8 cellular contexts compared by ENCODE assay signal in the genomic region with DNA sequence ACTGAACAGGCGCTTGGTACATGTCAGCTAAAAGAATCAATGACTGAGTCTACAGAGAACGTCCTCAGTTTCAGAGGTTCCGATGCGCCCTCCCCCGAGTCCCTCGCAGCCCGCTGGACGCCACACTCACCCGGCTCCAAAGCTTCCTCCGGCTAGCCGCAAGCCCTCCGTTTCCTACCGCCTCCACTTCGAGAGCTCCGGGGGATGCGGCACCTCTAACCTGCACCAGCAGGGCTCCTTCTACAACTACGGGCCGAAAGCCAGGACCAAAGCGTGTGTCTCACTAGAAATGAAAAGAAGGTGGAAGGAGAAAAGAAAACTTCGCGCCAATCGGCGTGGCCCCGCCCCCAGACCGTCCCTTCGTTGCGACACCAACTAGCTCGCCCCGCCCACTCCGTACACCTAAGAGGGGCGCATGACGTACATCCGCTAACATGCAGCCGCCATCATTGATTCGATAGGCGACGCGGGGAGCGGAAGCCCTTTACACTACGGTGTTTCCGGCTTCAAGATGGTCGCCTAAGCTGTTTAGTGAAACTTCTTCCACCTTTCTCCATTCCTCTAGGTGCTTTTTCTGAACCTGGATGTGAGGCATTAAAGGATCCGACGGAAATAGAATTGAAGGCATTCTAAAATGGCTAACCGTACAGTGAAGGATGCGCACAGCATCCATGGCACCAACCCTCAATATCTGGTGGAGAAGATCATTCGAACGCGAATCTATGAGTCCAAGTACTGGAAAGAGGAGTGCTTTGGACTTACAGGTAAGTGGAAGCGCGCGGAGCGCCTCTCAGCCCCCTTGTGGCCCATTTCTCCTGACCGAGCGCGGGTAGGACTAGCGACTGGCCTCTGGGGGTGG. TPM values are rescaled to one million over a fixed set of nuclear protein-coding genes. Genes with fewer than 3 reads are reported as not detected.
DNase-seq lines count a peak whose midpoint lies in the region; ATAC-seq, FAIRE-seq and TF ChIP-seq lines count a peak whose summit lies in the region.

A gene (minus strand): TSS at position 308 of the 859 bp plus-strand sequence. CDS start 2,200 bp downstream, outside the sequence.
A gene with protein sequence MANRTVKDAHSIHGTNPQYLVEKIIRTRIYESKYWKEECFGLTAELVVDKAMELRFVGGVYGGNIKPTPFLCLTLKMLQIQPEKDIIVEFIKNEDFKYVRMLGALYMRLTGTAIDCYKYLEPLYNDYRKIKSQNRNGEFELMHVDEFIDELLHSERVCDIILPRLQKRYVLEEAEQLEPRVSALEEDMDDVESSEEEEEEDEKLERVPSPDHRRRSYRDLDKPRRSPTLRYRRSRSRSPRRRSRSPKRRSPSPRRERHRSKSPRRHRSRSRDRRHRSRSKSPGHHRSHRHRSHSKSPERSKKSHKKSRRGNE (plus strand): TSS at position 487 of the 859 bp plus-strand sequence. CDS start 148 bp downstream, at position 635.

- no peaks in the 10 kb centered on the region for H3K27me3 Mint-ChIP-seq in activated naive CD8-positive, alpha-beta T cell treated with anti-CD3 and anti-CD28 coated beads, Interleukin-2, amount 10 ng/mL, durations not matched to agents 7 days and 5 days

- intact Hi-C loops in Right ventricle myocardium inferior (cut with DNase I), result loop anchor here (2.0 to 10.0 kb wide), 2 partner anchors 38 to 290 kb away; a partner anchor contains a TSS
- intact Hi-C loops in pancreas (cut with DNase I), result no loop called here

- TF ChIP-seq POLR2A in tibial nerve (IDR thresholded peaks at IDR 0.05), result peak in 1 of 2 donors; percentile 57

- H3F3A ChIP-seq in SU-DHL-6 (ENCODE audit: insufficient read depth), result peaks cover 9% of the 10 kb centered on the region; the same call in 1 of the 2 replicates

- no peaks in the 10 kb centered on the region for H4K20me1 ChIP-seq in SU-DHL-6 (ENCODE audit: low read depth, low read length)

- peak; percentile 93 to 95 for TF ChIP-seq EP300 in tibial nerve (IDR thresholded peaks at IDR 0.05)

- peak within 1 kb of the TSS; percentile 84 for H2AFZ ChIP-seq in SU-DHL-6 (ENCODE audit: low read depth, low read length, severe bottlenecking)

- peaks cover 45% of the 10 kb centered on the region for H3K4me1 Mint-ChIP-seq in activated naive CD8-positive, alpha-beta T cell treated with anti-CD3 and anti-CD28 coated beads, Interleukin-2, amount 10 ng/mL, durations not matched to agents 7 days and 5 days

- no peaks in the 10 kb centered on the region for H3K9me3 Mint-ChIP-seq in activated naive CD8-positive, alpha-beta T cell treated with anti-CD3 and anti-CD28 coated beads, Interleukin-2, amount 10 ng/mL, durations not matched to agents 7 days and 5 days

- TF ChIP-seq CTCF in GM12873 (IDR thresholded peaks at IDR 0.05; ENCODE audit: insufficient read depth, low read depth, low read length, missing control alignments), result peak; percentile 73
- peak; percentile 19 for TF ChIP-seq CTCF in SU-DHL-6 (IDR thresholded peaks at IDR 0.05; ENCODE audit: insufficient read depth, low read length, poor library complexity, severe bottlenecking)
- peak in 2 of 4 donors; percentile 14 to 23 for TF ChIP-seq CTCF in pancreas (IDR thresholded peaks at IDR 0.05)
- TF ChIP-seq CTCF in tibial nerve (IDR thresholded peaks at IDR 0.05), result peak in 2 of 5 experiments; percentile 26 to 69

- H3K4me1 ChIP-seq in pancreas (peaks cover 12 to 20% (median 14%) of the 10 kb centered on the region in 3 donors), tibial nerve (peaks cover 4 to 32% (median 20%) of the 10 kb centered on the region in 4 donors)

- H3K36me3 Mint-ChIP-seq in activated naive CD8-positive, alpha-beta T cell treated with anti-CD3 and anti-CD28 coated beads, Interleukin-2, amount 10 ng/mL, durations not matched to agents 7 days and 5 days, result peaks cover 35% of the 10 kb centered on the region

- H3K27ac ChIP-seq in SU-DHL-6 (ENCODE audit: low read depth, low read length) (peak within 1 kb of the TSS; percentile 78), pancreas (peak within 1 kb of the TSS; percentile 79 to 91 (median 85)), tibial nerve (peak within 1 kb of the TSS; percentile 89 to 93 (median 92))

- peak within 1 kb of the TSS; percentile 100 for H3K27ac Mint-ChIP-seq in activated naive CD8-positive, alpha-beta T cell treated with anti-CD3 and anti-CD28 coated beads, Interleukin-2, amount 10 ng/mL, durations not matched to agents 7 days and 5 days

- DNase-seq in NCI-H128 (lab: John Stamatoyannopoulos, UW; ENCODE audit: unreplicated experiment) (peak; percentile 99), Right ventricle myocardium inferior (ENCODE audit: missing footprints) (peak; percentile 99), pancreas (peak; percentile 95 to 98 (median 97)), tibial nerve (ENCODE audit: low spot score in 2 of 2) (peak; percentile 98 to 99)
- DNase-seq in activated naive CD8-positive, alpha-beta T cell treated with anti-CD3 and anti-CD28 coated beads, Interleukin-2, amount 10 ng/mL, durations not matched to agents 7 days and 5 days, result peak; percentile 96

- peak within 1 kb of the TSS; percentile 89 for H3K4me3 ChIP-seq in SU-DHL-6 (ENCODE audit: insufficient read depth, low read length, poor library complexity, severe bottlenecking)
- H3K4me3 ChIP-seq in pancreas, result peak within 1 kb of the TSS; percentile 62 to 83 (median 78)
- H3K4me3 ChIP-seq in tibial nerve, result peak within 1 kb of the TSS; percentile 70 to 92 (median 72)

- peak within 1 kb of the TSS; percentile 100 for H3K4me3 Mint-ChIP-seq in activated naive CD8-positive, alpha-beta T cell treated with anti-CD3 and anti-CD28 coated beads, Interleukin-2, amount 10 ng/mL, durations not matched to agents 7 days and 5 days

- H3K9me2 ChIP-seq in SU-DHL-6 (replicated peaks; ENCODE audit: insufficient read depth, low read length), result no peaks in the 10 kb centered on the region

- H3K9me3 ChIP-seq in SU-DHL-6 (ENCODE audit: insufficient read depth, low read length), result no peaks in the 10 kb centered on the region
- H3K9me3 ChIP-seq in pancreas, result no peaks in the 10 kb centered on the region
- no peaks in the 10 kb centered on the region for H3K9me3 ChIP-seq in tibial nerve

- ATAC-seq in HG02759 (IDR thresholded peaks at IDR 0.05; ENCODE audit: unreplicated experiment), result peak; percentile 94
- peak; percentile 92 for ATAC-seq in activated naive CD8-positive, alpha-beta T cell treated with anti-CD3 and anti-CD28 coated beads, Interleukin-2, amount 10 ng/mL, durations not matched to agents 7 days and 5 days (ENCODE audit: low read depth)
- peak; percentile 100 for ATAC-seq in Right ventricle myocardium inferior
- peak; percentile 99 to 100 (median 100) for ATAC-seq in pancreas

- H3K4me2 ChIP-seq in SU-DHL-6 (ENCODE audit: low read depth, low read length, poor library complexity, severe bottlenecking), result peak within 1 kb of the TSS; percentile 84

- H3K27me3 ChIP-seq in SU-DHL-6 (ENCODE audit: low read length) (no peaks in the 10 kb centered on the region), pancreas (no peaks in the 10 kb centered on the region), tibial nerve (no peaks in the 10 kb centered on the region)

- H3K36me3 ChIP-seq in SU-DHL-6 (ENCODE audit: low read length), result peaks cover 35% of the 10 kb centered on the region
- peaks cover 0 to 14% (median 6%) of the 10 kb centered on the region in 3 donors for H3K36me3 ChIP-seq in pancreas
- peaks cover 0 to 37% (median 8%) of the 10 kb centered on the region in 3 donors for H3K36me3 ChIP-seq in tibial nerve

- H3K9ac ChIP-seq in SU-DHL-6 (ENCODE audit: low read length), result peak within 1 kb of the TSS; percentile 85

- peaks cover 66% of the 10 kb centered on the region for H3K79me2 ChIP-seq in SU-DHL-6 (ENCODE audit: insufficient read depth, low read length)

- POLR2A ChIA-PET in activated naive CD8-positive, alpha-beta T cell treated with anti-CD3 and anti-CD28 coated beads, Interleukin-2, amount 10 ng/mL, durations not matched to agents 7 days and 5 days (lab: Charles Lee), result interaction anchor here (0.5 to 3.4 kb wide), 23 partner anchors 9 to 356 kb away, joined by 3 to 34 read pairs (median 5); a partner anchor contains a TSS

- FAIRE-seq in pancreas (lab: Jason Lieb, UNC), result peak; percentile 86

- 0% methylated on average over 57 of the region's 57 CpGs for WGBS in pancreas, 2 donors
- WGBS in tibial nerve, 2 donors, result 0 to 1% methylated on average over 55 to 57 of the region's 57 CpGs

RNA-seq across cellular contexts. Expression of the first gene that starts in this region (rescaled TPM):
- 10 to 100 TPM; 25.6 to 25.7 TPM for total RNA-seq in activated naive CD8-positive, alpha-beta T cell treated with anti-CD3 and anti-CD28 coated beads, Interleukin-2, amount 10 ng/mL, durations not matched to agents 7 days and 5 days
- total RNA-seq in Right ventricle myocardium inferior (0.46 TPM), pancreas (under 1 TPM; 0.09 to 0.43 (median 0.29) TPM), tibial nerve (under 1 TPM; 0.22 to 0.84 (median 0.35) TPM)
- polyA plus RNA-seq in pancreas, result under 1 TPM; 0.27 to 0.68 TPM

RNA-seq across cellular contexts. Expression of the second gene that starts in this region (rescaled TPM):
- total RNA-seq in activated naive CD8-positive, alpha-beta T cell treated with anti-CD3 and anti-CD28 coated beads, Interleukin-2, amount 10 ng/mL, durations not matched to agents 7 days and 5 days, result 10 to 100 TPM; 87.1 to 92.1 TPM
- total RNA-seq in Right ventricle myocardium inferior (18.9 TPM), pancreas (10 to 100 TPM; 12.3 to 25.6 (median 19.0) TPM), tibial nerve (10 to 100 TPM; 10.0 to 21.4 (median 14.4) TPM)
- polyA plus RNA-seq in pancreas, result 10 to 100 TPM in 1 of 2 donors, 1 to 10 TPM in 1; 7.8 to 12.3 TPM

Comparison
In these comparisons a context has a peak if more than half of its experiments do, and no peak if none do; other contexts are left out.
1. Peak in every context shown above with its lines: DNase-seq, ATAC-seq, H3K4me3 ChIP-seq and H3K27ac ChIP-seq.
2. RNA of the first gene that starts in this region (total RNA-seq): 25.6 to 25.7 TPM in activated naive CD8-positive, alpha-beta T cell treated with anti-CD3 and anti-CD28 coated beads, Interleukin-2, amount 10 ng/mL, durations not matched to agents 7 days and 5 days; 0.46 TPM in Right ventricle myocardium inferior (single experiment), 0.22 to 0.84 TPM in tibial nerve and 0.09 to 0.43 TPM in pancreas; every median in the first group is over 10 times any median in the second.